8 cellular contexts compared by ENCODE assay signal in the genomic region with DNA sequence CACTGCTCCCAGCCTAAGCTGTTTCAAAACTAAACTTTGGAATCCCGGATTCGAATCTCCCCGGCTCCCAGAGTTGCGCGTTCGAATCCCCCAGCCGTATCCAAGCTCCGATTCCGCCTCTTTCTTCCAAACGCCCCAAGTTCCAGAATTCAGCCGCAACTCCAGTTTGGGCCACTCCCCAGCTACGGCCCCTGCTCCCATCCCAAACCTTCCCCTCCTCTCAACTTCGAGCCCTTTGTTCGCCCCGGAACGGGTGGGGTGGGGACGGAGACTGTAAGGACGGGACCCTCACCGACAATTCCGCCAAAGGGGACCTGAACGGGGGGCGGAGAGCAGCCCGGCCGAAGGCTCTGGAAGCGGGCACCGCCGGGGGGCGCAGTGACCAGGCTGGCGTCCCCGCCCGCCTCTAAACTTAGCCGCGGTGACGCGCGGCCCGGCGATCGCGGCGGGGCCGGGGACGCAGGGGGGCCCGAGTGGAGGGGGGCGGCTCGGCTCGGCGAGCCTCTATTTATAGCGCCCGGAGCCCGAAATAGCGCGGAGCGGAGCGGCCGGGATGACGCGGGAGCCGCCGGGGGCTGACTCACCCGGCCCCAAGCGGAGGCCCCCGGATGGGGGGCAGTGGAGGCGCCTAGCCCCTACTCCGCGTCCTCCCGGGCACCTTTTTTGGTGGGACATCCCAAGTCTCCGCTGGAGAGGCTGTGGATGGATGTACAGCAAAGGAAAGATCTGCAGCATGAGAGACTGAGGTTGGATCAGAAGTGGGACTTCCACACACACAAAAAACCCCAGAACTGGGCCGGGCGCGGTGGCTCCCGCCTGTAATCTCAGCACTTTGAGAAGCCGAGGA. TPM values are rescaled to one million over a fixed set of nuclear protein-coding genes. Genes with fewer than 3 reads are reported as not detected.
A peak's percentile ranks its signal among the peaks of the same experiment; 100 is the strongest.
DNase-seq lines count a peak whose midpoint lies in the region; ATAC-seq and TF ChIP-seq lines count a peak whose summit lies in the region.

No MANE protein-coding gene starts in this region.

- no peak for TF ChIP-seq EP300 in tibial nerve (IDR thresholded peaks at IDR 0.05)

- H3K4me1 ChIP-seq in tibial nerve = peaks cover 0 to 42% (median 21%) of the 10 kb centered on the region in 4 donors

- H3K27ac ChIP-seq in coronary artery = peak overlapping the region; percentile 87 to 96
- peak overlapping the region; percentile 49 to 70 (median 56) for H3K27ac ChIP-seq in tibial nerve

- TF ChIP-seq CTCF in GM10266 (IDR thresholded peaks at IDR 0.05; ENCODE audit: control insufficient read depth, insufficient read depth, low read depth, missing control alignments) (peak; percentile 47), coronary artery (IDR thresholded peaks at IDR 0.05) (no peak), lower leg skin (IDR thresholded peaks at IDR 0.05) (no peak), tibial nerve (IDR thresholded peaks at IDR 0.05) (peak in 4 of 5 experiments; percentile 20 to 50 (median 42))

- H3K36me3 ChIP-seq in tibial nerve = no peaks in the 10 kb centered on the region

- no peaks in the 10 kb centered on the region for H3K27me3 ChIP-seq in tibial nerve

- DNase-seq in GM10266 (ENCODE audit: extremely low spot score) = peak; percentile 65
- peak; percentile 25 to 70 for DNase-seq in NCI-H1930 (lab: John Stamatoyannopoulos, UW)
- DNase-seq in coronary artery (ENCODE audit: low spot score) = peak; percentile 92
- no peak for DNase-seq in lower leg skin (ENCODE audit: low spot score in 2 of 2)
- DNase-seq in tibial nerve (ENCODE audit: low spot score in 2 of 2) = no peak
- no peak for DNase-seq in SIG-M5 (lab: John Stamatoyannopoulos, UW)
- no peak for DNase-seq in HPDE6-E6E7 (ENCODE audit: extremely low spot score)

- H3K4me3 ChIP-seq in coronary artery (peak overlapping the region; percentile 64), lower leg skin (ENCODE audit: low read depth, poor library complexity, severe bottlenecking) (peak overlapping the region; percentile 26), tibial nerve (peak overlapping the region; percentile 16 to 52 (median 39))

- TF ChIP-seq POLR2A in lower leg skin (IDR thresholded peaks at IDR 0.05) (no peak), tibial nerve (IDR thresholded peaks at IDR 0.05) (no peak)

- intact Hi-C loops in lower leg skin (cut with DNase I; ENCODE audit: low total_unique reads) = no loop called here

- WGBS in lower leg skin, 2 donors = 3 to 4% methylated on average over 59 to 65 of the region's 73 CpGs
- WGBS in tibial nerve, 2 donors = 3 to 4% methylated on average over 38 to 45 of the region's 73 CpGs

- no peaks in the 10 kb centered on the region for H3K9me3 ChIP-seq in tibial nerve

- ATAC-seq in HG03159 (IDR thresholded peaks at IDR 0.05; ENCODE audit: unreplicated experiment) = no peak

RNA-seq across cellular contexts. Expression of a gene that starts 4.9 kb away (rescaled TPM):
- 100 to 1,000 TPM in 1 of 4 donors, 10 to 100 TPM in 3; 57.7 to 111 (median 76.5) TPM for total RNA-seq in lower leg skin
- 100 to 1,000 TPM in 2 of 4 donors, 10 to 100 TPM in 2; 95.5 to 161 (median 99.2) TPM for total RNA-seq in tibial nerve

RNA-seq across cellular contexts. Expression of a gene that starts 22.2 kb away (rescaled TPM):
- total RNA-seq in lower leg skin (1 to 10 TPM; 4.0 to 8.1 (median 5.6) TPM), tibial nerve (10 to 100 TPM in 1 of 4 donors, 1 to 10 TPM in 3; 2.2 to 10.8 (median 6.2) TPM)

RNA-seq across cellular contexts. Expression of a gene that starts 23.7 kb away (rescaled TPM):
- 100 to 1,000 TPM; 257 to 851 (median 501) TPM for total RNA-seq in lower leg skin
- 10 to 100 TPM; 10.0 to 27.9 (median 17.1) TPM for total RNA-seq in tibial nerve

RNA-seq across cellular contexts. Expression of a gene that starts 39.2 kb away (rescaled TPM):
- 10 to 100 TPM in 2 of 4 donors, 1 to 10 TPM in 2; 5.9 to 18.2 (median 11.2) TPM for total RNA-seq in lower leg skin
- total RNA-seq in tibial nerve = 1 to 10 TPM in 2 of 4 donors, under 1 TPM in 2; 0.60 to 4.9 (median 1.8) TPM

RNA-seq across cellular contexts. Expression of a gene that starts 58.2 kb away (rescaled TPM):
- total RNA-seq in lower leg skin (10 to 100 TPM in 1 of 4 donors, 1 to 10 TPM in 3; 8.5 to 22.4 (median 9.8) TPM), tibial nerve (10 to 100 TPM in 3 of 4 donors, 1 to 10 TPM in 1; 9.4 to 19.5 (median 17.6) TPM)

Comparison
In these comparisons a context has a peak if more than half of its experiments do, and no peak if none do; other contexts are left out.
1. DNase-seq: peak in GM10266 (single experiment), NCI-H1930 (2 of 2) and coronary artery (single experiment); none in lower leg skin (0 of 2), tibial nerve (0 of 2), SIG-M5 (single experiment) and HPDE6-E6E7 (single experiment).
2. CTCF ChIP-seq: peak in GM10266 (single experiment) and tibial nerve (4 of 5); none in coronary artery (single experiment) and lower leg skin (0 of 3).
3. RNA of a gene that starts 23.7 kb away (total RNA-seq): 257 to 851 TPM in lower leg skin; 10.0 to 27.9 TPM in tibial nerve; every median in the first group is over 4 times any median in the second.
4. Peak in every context shown above with its lines, with median percentiles within 50 percentile points of each other: H3K4me3 ChIP-seq.